6 cellular contexts compared by ENCODE assay signal in the genomic region with DNA sequence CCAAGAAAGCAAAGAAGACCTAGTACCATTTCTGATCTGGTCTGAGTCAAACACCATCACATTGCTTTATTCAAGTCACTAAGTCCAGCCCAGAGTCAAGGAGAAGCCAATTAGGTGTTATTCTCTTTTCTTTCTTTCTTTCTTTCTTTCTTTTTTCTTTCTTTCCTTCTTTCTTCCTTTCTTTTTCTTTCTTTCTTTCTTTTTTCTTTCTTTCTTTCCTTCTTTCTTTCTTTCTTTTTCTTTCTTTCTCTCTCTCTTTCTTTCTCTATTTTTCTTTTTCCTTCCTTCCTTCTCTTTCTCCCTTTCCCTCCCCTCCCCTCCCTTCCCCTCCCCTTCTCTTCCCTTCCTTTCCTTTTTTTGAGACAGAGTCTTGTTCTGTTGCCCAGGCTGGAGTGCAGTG. TPM values are rescaled to one million over a fixed set of nuclear protein-coding genes. Genes with fewer than 3 reads are reported as not detected.
"Had no signal": no experiment of that assay in that cellular context is flagged by ENCODE, and none has a peak within 500 bp of the region (broad histone marks: within the 10 kb centered on the region; RNA-seq: fewer than 3 reads in every experiment).

No MANE protein-coding gene starts in this region.

RNA-seq across cellular contexts. Expression of gene NWD1, which starts 8.8 kb away (rescaled TPM):
- total RNA-seq: Right ventricle myocardium inferior, Right ventricle myocardium superior, RPMI7951, SJCRH30, SJSA1 had no signal
- polyA plus RNA-seq: SK-N-SH had no signal
